ENCODE assay signal across 2 cellular contexts in genomic region chr7:84178013-84178412, GRCh38.
TF ChIP-seq lines count a peak whose summit lies in the region.

No MANE protein-coding gene starts in this region.

TF ChIP-seq in IMR-90, 13 proteins besides CTCF, POLR2A, EP300 and RAD21:
- TF ChIP-seq MAFK (IDR thresholded peaks at IDR 0.05; ENCODE audit: low read depth, low read length) = peak; percentile 97
- no peak for TF ChIP-seq USF2 (IDR thresholded peaks at IDR 0.05; ENCODE audit: low read depth, low read length)
TF ChIP-seq in IMR-90: peak in this region for 1.

TF ChIP-seq in K562, 482 proteins besides CTCF, POLR2A, EP300 and RAD21:
- TF ChIP-seq BMI1 (IDR thresholded peaks at IDR 0.05; ENCODE audit: low read length) (no peak), KDM5B (IDR thresholded peaks at IDR 0.05; ENCODE audit: insufficient replicate concordance, low read depth, low read length) (no peak), MAFK (IDR thresholded peaks at IDR 0.05; ENCODE audit: low read length) (peak; percentile 56; the same call in 1 of the 2 replicates), ZNF644 (tag; IDR thresholded peaks at IDR 0.05; ENCODE audit: low read depth) (no peak), C11orf30 (IDR thresholded peaks at IDR 0.05; ENCODE audit: low read depth) (peak; percentile 60), ARNT (IDR thresholded peaks at IDR 0.05) (no peak), MAFG (tag; conservative IDR thresholded peaks at IDR 0.05) (peak; percentile 54; the same call in 1 of the 2 replicates), FOXK1 (CRISPR knock-in tag; IDR thresholded peaks at IDR 0.05; ENCODE audit: borderline replicate concordance) (no peak), MAFF (IDR thresholded peaks at IDR 0.05; ENCODE audit: low read length) (peak; percentile 53; the same call in 1 of the 2 replicates), ZNF316 (IDR thresholded peaks at IDR 0.05) (peak; percentile 78), POLR2B (IDR thresholded peaks at IDR 0.05; ENCODE audit: low read depth, partially characterized antibody) (no peak), ZNF408 (CRISPR knock-in tag; IDR thresholded peaks at IDR 0.05; ENCODE audit: low read depth) (no peak), RFX1 (IDR thresholded peaks at IDR 0.05) (no peak), YY1 (IDR thresholded peaks at IDR 0.05; ENCODE audit: borderline replicate concordance in 1 of 3, control insufficient read depth in 1 of 3, extremely low read depth in 1 of 3, insufficient read depth in 3 of 3, insufficient read length in 1 of 3, insufficient replicate concordance in 2 of 3, low read depth in 1 of 3, low read length in 2 of 3) (no peak)
- TF ChIP-seq, protein P1, sequence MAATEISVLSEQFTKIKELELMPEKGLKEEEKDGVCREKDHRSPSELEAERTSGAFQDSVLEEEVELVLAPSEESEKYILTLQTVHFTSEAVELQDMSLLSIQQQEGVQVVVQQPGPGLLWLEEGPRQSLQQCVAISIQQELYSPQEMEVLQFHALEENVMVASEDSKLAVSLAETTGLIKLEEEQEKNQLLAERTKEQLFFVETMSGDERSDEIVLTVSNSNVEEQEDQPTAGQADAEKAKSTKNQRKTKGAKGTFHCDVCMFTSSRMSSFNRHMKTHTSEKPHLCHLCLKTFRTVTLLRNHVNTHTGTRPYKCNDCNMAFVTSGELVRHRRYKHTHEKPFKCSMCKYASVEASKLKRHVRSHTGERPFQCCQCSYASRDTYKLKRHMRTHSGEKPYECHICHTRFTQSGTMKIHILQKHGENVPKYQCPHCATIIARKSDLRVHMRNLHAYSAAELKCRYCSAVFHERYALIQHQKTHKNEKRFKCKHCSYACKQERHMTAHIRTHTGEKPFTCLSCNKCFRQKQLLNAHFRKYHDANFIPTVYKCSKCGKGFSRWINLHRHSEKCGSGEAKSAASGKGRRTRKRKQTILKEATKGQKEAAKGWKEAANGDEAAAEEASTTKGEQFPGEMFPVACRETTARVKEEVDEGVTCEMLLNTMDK (IDR thresholded peaks at IDR 0.05; ENCODE audit: borderline replicate concordance, insufficient read depth, low read depth, low read length, poor library complexity, severe bottlenecking) = no peak
